In genomic region chr3:127442551-127442950, GRCh38 we compare ENCODE assay signal across 13 cellular contexts.
"Had no signal": no experiment of that assay in that cellular context is flagged by ENCODE, and none has a peak within 500 bp of the region (broad histone marks: within the 10 kb centered on the region; RNA-seq: fewer than 3 reads in every experiment).

No MANE protein-coding gene starts in this region.

- H3K27ac ChIP-seq: cardiac muscle cell, esophagus squamous epithelium, hepatocyte, neural progenitor cell, suprapubic skin had no signal

- H2AFZ ChIP-seq: hepatocyte, neural progenitor cell had no signal

- H3K27ac Mint-ChIP-seq: activated B cell treated with CpG ODN at 0.5 μM for 24 hours; activated CD4-positive, alpha-beta T cell treated with anti-CD3 and anti-CD28 coated beads, Interleukin-2, amount 10 ng/mL, durations not matched to agents 7 days and 5 days had no signal

- H3K9me3 ChIP-seq: esophagus squamous epithelium, suprapubic skin had no signal

- H3K4me3 ChIP-seq: cardiac muscle cell, esophagus squamous epithelium, hepatocyte, neural progenitor cell, suprapubic skin had no signal

- DNase-seq: activated CD4-positive, alpha-beta T cell treated with anti-CD3 and anti-CD28 coated beads, Interleukin-2, amount 10 ng/mL, durations not matched to agents 7 days and 5 days; activated CD8-positive, alpha-beta memory T cell treated with anti-CD3 and anti-CD28 coated beads for 24 hours; activated naive CD4-positive, alpha-beta T cell treated with anti-CD3 and anti-CD28 coated beads, Interleukin-2, amount 50 U/mL, for 16 hours; esophagus squamous epithelium; retina; small intestine; stimulated activated naive CD8-positive, alpha-beta T cell treated with anti-CD3 and anti-CD28 coated beads, Interleukin-15, Interleukin-2, amounts not matched to agents 100 U/mL and 50 U/mL, for 24 hours; trophoblast cell had no signal

- H3K4me2 ChIP-seq: hepatocyte, neural progenitor cell had no signal

- H3K9me3 Mint-ChIP-seq: activated B cell treated with CpG ODN at 0.5 μM for 24 hours; activated CD4-positive, alpha-beta T cell treated with anti-CD3 and anti-CD28 coated beads, Interleukin-2, amount 10 ng/mL, durations not matched to agents 7 days and 5 days; neural progenitor cell had no signal

- H3K27me3 Mint-ChIP-seq: activated CD4-positive, alpha-beta T cell treated with anti-CD3 and anti-CD28 coated beads, Interleukin-2, amount 10 ng/mL, durations not matched to agents 7 days and 5 days had no signal

- ATAC-seq: stimulated activated naive CD8-positive, alpha-beta T cell treated with anti-CD3 and anti-CD28 coated beads, Interleukin-15, Interleukin-2, amounts not matched to agents 100 U/mL and 50 U/mL, for 24 hours had no signal

- H3K4me1 Mint-ChIP-seq: activated B cell treated with CpG ODN at 0.5 μM for 24 hours; activated CD4-positive, alpha-beta T cell treated with anti-CD3 and anti-CD28 coated beads, Interleukin-2, amount 10 ng/mL, durations not matched to agents 7 days and 5 days had no signal

- H3K79me2 ChIP-seq: hepatocyte had no signal

- H3K4me3 Mint-ChIP-seq: activated B cell treated with CpG ODN at 0.5 μM for 24 hours; activated CD4-positive, alpha-beta T cell treated with anti-CD3 and anti-CD28 coated beads, Interleukin-2, amount 10 ng/mL, durations not matched to agents 7 days and 5 days; neural progenitor cell had no signal

- H3K4me1 ChIP-seq: esophagus squamous epithelium, neural progenitor cell had no signal

- H3K36me3 ChIP-seq: cardiac muscle cell, esophagus squamous epithelium, neural progenitor cell, suprapubic skin had no signal

- H3K36me3 Mint-ChIP-seq: neural progenitor cell had no signal

- H3K27me3 ChIP-seq: cardiac muscle cell, hepatocyte, neural progenitor cell had no signal
